9 cellular contexts compared by ENCODE assay signal in the genomic region with DNA sequence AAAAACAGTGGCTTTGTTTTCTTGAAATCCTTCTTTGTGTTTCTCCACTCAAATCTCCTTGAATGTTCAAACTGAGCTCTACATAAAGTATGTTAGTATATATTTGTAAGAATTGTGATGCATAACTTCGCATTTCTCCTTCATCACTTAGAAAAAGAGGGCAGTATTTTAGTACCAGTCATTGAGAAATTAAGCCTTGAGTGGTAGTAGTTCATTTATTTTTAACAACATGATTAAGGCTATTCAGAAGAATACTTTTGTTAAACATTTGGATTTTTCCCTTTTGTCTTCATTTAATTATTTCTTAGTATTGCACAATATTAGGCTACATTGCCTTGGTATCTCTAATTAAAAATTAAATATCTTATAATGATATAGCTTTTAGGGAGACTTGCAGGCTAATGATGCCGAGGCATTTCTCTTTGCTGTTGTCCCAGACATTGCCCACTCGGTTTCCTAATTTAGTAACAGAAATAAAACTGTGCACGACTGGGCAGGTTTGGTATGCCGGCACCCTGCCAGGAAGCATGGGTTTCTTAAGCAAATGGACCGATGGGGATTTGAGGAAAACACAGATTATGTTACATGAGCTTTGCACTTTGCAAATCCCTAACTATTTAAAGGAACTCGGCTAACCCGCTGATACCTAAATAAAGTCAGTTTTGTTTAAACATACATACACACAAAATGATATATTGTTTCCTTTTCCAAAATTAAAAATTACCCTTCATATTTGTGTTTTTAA. TPM values are rescaled to one million over a fixed set of nuclear protein-coding genes. Genes with fewer than 3 reads are reported as not detected.
A peak's percentile ranks its signal among the peaks of the same experiment; 100 is the strongest.
DNase-seq lines count a peak whose midpoint lies in the region; ATAC-seq and TF ChIP-seq lines count a peak whose summit lies in the region.
"Had no signal": no experiment of that assay in that cellular context is flagged by ENCODE, and none has a peak within 500 bp of the region (broad histone marks: within the 10 kb centered on the region; RNA-seq: fewer than 3 reads in every experiment).

No MANE protein-coding gene starts in this region.

- no peak for TF ChIP-seq CTCF in osteoblast (IDR thresholded peaks at IDR 0.05; ENCODE audit: extremely low read depth, low read depth, low read length)

- no peaks in the 10 kb centered on the region for H3K9me3 ChIP-seq in endocrine pancreas (ENCODE audit: control insufficient read depth, low read length)
- H3K9me3 ChIP-seq in osteoblast (ENCODE audit: low read depth, low read length): no peaks in the 10 kb centered on the region

- peaks cover 16% of the 10 kb centered on the region for H3K4me1 ChIP-seq in endocrine pancreas (ENCODE audit: control insufficient read depth, insufficient read depth, low read length)
- H3K4me1 ChIP-seq in osteoblast (ENCODE audit: insufficient read depth, low read length): peaks cover 20% of the 10 kb centered on the region

- H3K79me2 ChIP-seq in osteoblast (ENCODE audit: insufficient read depth, low read length): no peaks in the 10 kb centered on the region

- H3K27ac ChIP-seq in osteoblast (ENCODE audit: low read depth, low read length): peak overlapping the region; percentile 27

- H3K36me3 ChIP-seq in endocrine pancreas (ENCODE audit: control insufficient read depth, insufficient read depth, low read length): no peaks in the 10 kb centered on the region
- no peaks in the 10 kb centered on the region for H3K36me3 ChIP-seq in osteoblast (ENCODE audit: insufficient read depth, low read length)

- peak overlapping the region; percentile 83 for H3K4me3 ChIP-seq in endocrine pancreas (ENCODE audit: control insufficient read depth, insufficient read depth, low read length)
- H3K4me3 ChIP-seq in osteoblast (ENCODE audit: insufficient read depth, low read length): peak overlapping the region; percentile 17

- H2AFZ ChIP-seq in osteoblast (ENCODE audit: low read length): no peak overlapping the region

- H4K20me1 ChIP-seq in osteoblast (ENCODE audit: insufficient read depth, low read length): no peaks in the 10 kb centered on the region

- ATAC-seq in HG03571 (IDR thresholded peaks at IDR 0.05; ENCODE audit: unreplicated experiment) (no peak), GM18520 (IDR thresholded peaks at IDR 0.05; ENCODE audit: unreplicated experiment) (no peak)

- peak overlapping the region; percentile 68 for H3K4me2 ChIP-seq in osteoblast (ENCODE audit: insufficient read depth, low read length)

- no peaks in the 10 kb centered on the region for H3K27me3 ChIP-seq in endocrine pancreas (ENCODE audit: control insufficient read depth, insufficient read depth, low read length)
- no peaks in the 10 kb centered on the region for H3K27me3 ChIP-seq in osteoblast (ENCODE audit: insufficient read depth, low read length)

- H3K9ac ChIP-seq in endocrine pancreas (ENCODE audit: control insufficient read depth, insufficient read depth, low read length): no peak overlapping the region

- peak; percentile 23 for DNase-seq in DMS79 (lab: John Stamatoyannopoulos, UW)
- peak; percentile 87 for DNase-seq in NCI-H2171 treated with DMSO at 0.1 percent for 48 hours (lab: John Stamatoyannopoulos, UW)
- peak; percentile 66 for DNase-seq in osteoblast (ENCODE audit: insufficient read length, low spot score, missing footprints)
- DNase-seq in activated CD4-positive, alpha-beta T cell treated with anti-CD3 and anti-CD28 coated beads, Interleukin-2, amount 50 U/mL, for 48 hours: no peak
- no peak for DNase-seq in SW480 (ENCODE audit: low spot score)
- DNase-seq: activated CD4-positive, alpha-beta T cell treated with anti-CD3 and anti-CD28 coated beads, Interleukin-2, amount 50 U/mL, for 1 hour had no signal

RNA-seq across cellular contexts. Expression of gene LRRC28, which starts 54.7 kb away (rescaled TPM):
- total RNA-seq in osteoblast: 32.6 and 32.7 TPM in 2 replicates

RNA-seq across cellular contexts. Expression of gene TTC23, which starts 56.6 kb away (rescaled TPM):
- 21.7 and 27.4 TPM in 2 replicates for total RNA-seq in osteoblast

Comparison
In these comparisons a context has a peak if more than half of its experiments do, and no peak if none do; other contexts are left out.
1. DNase-seq: peak in DMS79 (single experiment), NCI-H2171 treated with DMSO at 0.1 percent for 48 hours (single experiment) and osteoblast (single experiment); none in activated CD4-positive, alpha-beta T cell treated with anti-CD3 and anti-CD28 coated beads, Interleukin-2, amount 50 U/mL, for 48 hours (0 of 2) and SW480 (single experiment).